Comparison of ENCODE assay signal across 9 cellular contexts in the genomic region with DNA sequence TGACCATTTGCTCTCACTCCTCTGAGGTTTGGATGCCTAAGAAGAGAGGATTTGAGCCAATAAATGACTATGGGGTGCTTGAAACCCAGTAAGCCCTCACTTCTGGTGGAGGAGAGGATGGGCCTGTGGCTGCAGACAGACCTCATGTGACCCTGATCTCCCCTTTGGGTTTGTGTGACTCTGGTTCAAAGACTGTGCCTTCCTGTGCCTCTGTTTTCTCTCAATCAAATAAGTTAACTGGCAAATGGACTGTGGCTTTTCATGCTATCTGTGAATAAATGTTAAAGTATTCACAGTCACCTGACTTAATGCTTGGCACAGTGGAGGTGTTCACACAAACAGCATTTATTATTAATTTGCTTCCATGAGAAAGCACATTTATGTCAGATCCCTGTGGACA. TPM values are rescaled to one million over a fixed set of nuclear protein-coding genes. Genes with fewer than 3 reads are reported as not detected.
DNase-seq lines count a peak whose midpoint lies in the region; TF ChIP-seq lines count a peak whose summit lies in the region.
"Not testable (repeated sequence)": the region's sequence is repeated elsewhere in the genome, so short reads cannot be mapped to it uniquely, and the experiment has no call there.
"Had no signal": no experiment of that assay in that cellular context is flagged by ENCODE, and none has a peak within 500 bp of the region (broad histone marks: within the 10 kb centered on the region; RNA-seq: fewer than 3 reads in every experiment).

No MANE protein-coding gene starts in this region.

- peaks cover 27% of the 10 kb centered on the region for H3K36me3 Mint-ChIP-seq in HFFc6 (ENCODE audit: low read depth)

- in situ Hi-C loops in Caki2 (cut with HindIII; ENCODE audit: low pct_unique_long_range_greater_than_20kb, low sequenced_read_pairs), result not testable (repeated sequence)

- TF ChIP-seq CTCF in HFFc6 (IDR thresholded peaks at IDR 0.05); RWPE1 (conservative IDR thresholded peaks at IDR 0.05; ENCODE audit: low read depth); epithelial cell of proximal tubule (conservative IDR thresholded peaks at IDR 0.05; ENCODE audit: low read depth, low read length): not testable (repeated sequence)

- not testable (repeated sequence) for H3K27me3 Mint-ChIP-seq in HFFc6 (ENCODE audit: insufficient read depth)

- peaks cover 88% of the 10 kb centered on the region for H3K4me1 Mint-ChIP-seq in HFFc6 (ENCODE audit: low read depth)

- H3K27ac ChIP-seq in RWPE1, result peak overlapping the region; percentile 97

- not testable (repeated sequence) for H3K4me3 ChIP-seq in epithelial cell of proximal tubule (ENCODE audit: low read depth, low read length)

- not testable (repeated sequence) for H3K4me3 Mint-ChIP-seq in HFFc6

- H3K9me3 Mint-ChIP-seq in HFFc6, result peaks cover 14% of the 10 kb centered on the region

- POLR2A ChIA-PET in RWPE1 (lab: Yijun Ruan, JAX; ENCODE audit: low non-redundant PET), result not testable (repeated sequence)

- peak overlapping the region; percentile 98 for H3K27ac Mint-ChIP-seq in HFFc6

- peak; percentile 41 for DNase-seq in Caki2 (ENCODE audit: low read depth)
- not testable (repeated sequence) for DNase-seq in HFFc6; RWPE1 (ENCODE audit: low spot score)
- peak; percentile 46 for DNase-seq in astrocyte of the hippocampus (ENCODE audit: low read depth, low spot score)
- DNase-seq in epithelial cell of proximal tubule (ENCODE audit: low read depth), result peak; percentile 43
- peak; percentile 78 for DNase-seq in glomerular visceral epithelial cell (ENCODE audit: extremely low spot score)
- DNase-seq in renal cortical epithelial cell (ENCODE audit: low read depth), result peak; percentile 77

- CTCF ChIA-PET in RWPE1 (lab: Yijun Ruan, JAX), result interaction anchor here (0.6 to 0.7 kb wide), 3 partner anchors 30 to 1841 kb away, joined by 3 to 4 read pairs (median 3); no protein-coding TSS in a partner anchor

RNA-seq across cellular contexts. Expression of gene PSG1, which starts 26.7 kb away (rescaled TPM):
- total RNA-seq in Caki2 (2014; rRNA removed; shearing (Covaris generic); ENCODE audit: low replicate concordance), result not detected in 2 replicates
- 10 to 100 TPM in 1 of 6 experiments, 1 to 10 TPM in 5; 4.3 to 10.5 (median 8.6) TPM for total RNA-seq in HFFc6 (2021; fragmentation: NEBNext Ultra II Directional; extraction: Animal tissue kit (Norgen Biotek cat#: 25700))
- 0.06 TPM in 1 of 2 replicates, not detected in the other for total RNA-seq in epithelial cell of proximal tubule
- total RNA-seq in renal cortical epithelial cell, result 0.35 and 0.70 TPM in 2 replicates
- total RNA-seq: CD8-positive, alpha-beta memory T cell; H1 had no signal
